ENCODE assay signal across 1 cellular context in the genomic region with DNA sequence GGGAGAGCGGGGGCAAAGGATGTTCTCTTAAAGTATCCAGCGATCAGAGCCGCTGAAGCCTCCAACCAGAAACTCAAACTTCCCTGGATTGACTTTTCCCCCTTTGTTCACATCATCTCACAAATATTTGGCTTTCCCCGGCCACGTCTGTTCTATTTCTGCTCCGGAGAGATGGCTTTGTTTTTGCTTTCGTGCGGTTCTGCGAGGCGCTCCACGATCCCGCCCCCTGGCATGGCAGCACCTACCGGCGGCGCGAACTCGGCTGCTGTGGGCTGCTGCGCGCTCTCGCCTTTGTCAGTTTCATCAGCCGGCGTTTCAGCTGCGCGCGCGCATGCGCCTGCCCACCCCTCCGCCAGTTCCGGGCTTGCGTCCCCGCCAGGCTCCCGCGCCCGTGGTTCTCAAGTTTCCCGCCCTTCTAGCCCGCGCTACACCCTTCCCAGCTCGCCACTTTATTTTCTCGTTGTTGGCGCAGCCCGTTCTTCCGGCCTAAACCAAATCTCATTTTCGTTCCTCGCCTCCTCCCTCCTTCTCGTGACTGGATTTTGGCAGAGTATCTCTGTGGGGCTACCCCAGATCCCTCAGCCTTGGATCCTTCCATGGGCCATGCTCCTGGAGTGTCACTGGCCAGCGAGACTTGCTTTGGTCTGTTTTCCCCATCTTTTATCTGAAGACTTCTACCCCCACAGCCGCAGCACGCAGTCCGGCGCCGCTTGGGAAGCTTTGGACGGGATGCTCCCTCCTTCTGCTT.
TF ChIP-seq lines count a peak whose summit lies in the region.

No MANE protein-coding gene starts in this region.

TF ChIP-seq in HepG2, 621 proteins besides CTCF, POLR2A, EP300 and RAD21 (continued from another document and continues in another):
- 0 out of 2 replicates have a peak, but pooled peaks have one; percentile 2 for TF ChIP-seq HNF1B (CRISPR knock-in tag; IDR thresholded peaks at IDR 0.05)
- TF ChIP-seq RBM39 (IDR thresholded peaks at IDR 0.05; ENCODE audit: low read depth, low read length, poor library complexity, severe bottlenecking), result peak; percentile 72
- TF ChIP-seq, protein P1, sequence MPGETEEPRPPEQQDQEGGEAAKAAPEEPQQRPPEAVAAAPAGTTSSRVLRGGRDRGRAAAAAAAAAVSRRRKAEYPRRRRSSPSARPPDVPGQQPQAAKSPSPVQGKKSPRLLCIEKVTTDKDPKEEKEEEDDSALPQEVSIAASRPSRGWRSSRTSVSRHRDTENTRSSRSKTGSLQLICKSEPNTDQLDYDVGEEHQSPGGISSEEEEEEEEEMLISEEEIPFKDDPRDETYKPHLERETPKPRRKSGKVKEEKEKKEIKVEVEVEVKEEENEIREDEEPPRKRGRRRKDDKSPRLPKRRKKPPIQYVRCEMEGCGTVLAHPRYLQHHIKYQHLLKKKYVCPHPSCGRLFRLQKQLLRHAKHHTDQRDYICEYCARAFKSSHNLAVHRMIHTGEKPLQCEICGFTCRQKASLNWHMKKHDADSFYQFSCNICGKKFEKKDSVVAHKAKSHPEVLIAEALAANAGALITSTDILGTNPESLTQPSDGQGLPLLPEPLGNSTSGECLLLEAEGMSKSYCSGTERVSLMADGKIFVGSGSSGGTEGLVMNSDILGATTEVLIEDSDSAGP (CRISPR knock-in tag; IDR thresholded peaks at IDR 0.05; ENCODE audit: borderline replicate concordance), result peak; percentile 31; the same call in 1 of the 2 replicates
- TF ChIP-seq MLLT10 (CRISPR knock-in tag; IDR thresholded peaks at IDR 0.05), result no peak
- TF ChIP-seq EZH2 (conservative IDR thresholded peaks at IDR 0.05; ENCODE audit: low read depth, low read length), result no peak; the same call in 1 of the 2 replicates
- TF ChIP-seq ZNF605 (CRISPR knock-in tag; IDR thresholded peaks at IDR 0.05), result no peak
- TF ChIP-seq, protein P2, sequence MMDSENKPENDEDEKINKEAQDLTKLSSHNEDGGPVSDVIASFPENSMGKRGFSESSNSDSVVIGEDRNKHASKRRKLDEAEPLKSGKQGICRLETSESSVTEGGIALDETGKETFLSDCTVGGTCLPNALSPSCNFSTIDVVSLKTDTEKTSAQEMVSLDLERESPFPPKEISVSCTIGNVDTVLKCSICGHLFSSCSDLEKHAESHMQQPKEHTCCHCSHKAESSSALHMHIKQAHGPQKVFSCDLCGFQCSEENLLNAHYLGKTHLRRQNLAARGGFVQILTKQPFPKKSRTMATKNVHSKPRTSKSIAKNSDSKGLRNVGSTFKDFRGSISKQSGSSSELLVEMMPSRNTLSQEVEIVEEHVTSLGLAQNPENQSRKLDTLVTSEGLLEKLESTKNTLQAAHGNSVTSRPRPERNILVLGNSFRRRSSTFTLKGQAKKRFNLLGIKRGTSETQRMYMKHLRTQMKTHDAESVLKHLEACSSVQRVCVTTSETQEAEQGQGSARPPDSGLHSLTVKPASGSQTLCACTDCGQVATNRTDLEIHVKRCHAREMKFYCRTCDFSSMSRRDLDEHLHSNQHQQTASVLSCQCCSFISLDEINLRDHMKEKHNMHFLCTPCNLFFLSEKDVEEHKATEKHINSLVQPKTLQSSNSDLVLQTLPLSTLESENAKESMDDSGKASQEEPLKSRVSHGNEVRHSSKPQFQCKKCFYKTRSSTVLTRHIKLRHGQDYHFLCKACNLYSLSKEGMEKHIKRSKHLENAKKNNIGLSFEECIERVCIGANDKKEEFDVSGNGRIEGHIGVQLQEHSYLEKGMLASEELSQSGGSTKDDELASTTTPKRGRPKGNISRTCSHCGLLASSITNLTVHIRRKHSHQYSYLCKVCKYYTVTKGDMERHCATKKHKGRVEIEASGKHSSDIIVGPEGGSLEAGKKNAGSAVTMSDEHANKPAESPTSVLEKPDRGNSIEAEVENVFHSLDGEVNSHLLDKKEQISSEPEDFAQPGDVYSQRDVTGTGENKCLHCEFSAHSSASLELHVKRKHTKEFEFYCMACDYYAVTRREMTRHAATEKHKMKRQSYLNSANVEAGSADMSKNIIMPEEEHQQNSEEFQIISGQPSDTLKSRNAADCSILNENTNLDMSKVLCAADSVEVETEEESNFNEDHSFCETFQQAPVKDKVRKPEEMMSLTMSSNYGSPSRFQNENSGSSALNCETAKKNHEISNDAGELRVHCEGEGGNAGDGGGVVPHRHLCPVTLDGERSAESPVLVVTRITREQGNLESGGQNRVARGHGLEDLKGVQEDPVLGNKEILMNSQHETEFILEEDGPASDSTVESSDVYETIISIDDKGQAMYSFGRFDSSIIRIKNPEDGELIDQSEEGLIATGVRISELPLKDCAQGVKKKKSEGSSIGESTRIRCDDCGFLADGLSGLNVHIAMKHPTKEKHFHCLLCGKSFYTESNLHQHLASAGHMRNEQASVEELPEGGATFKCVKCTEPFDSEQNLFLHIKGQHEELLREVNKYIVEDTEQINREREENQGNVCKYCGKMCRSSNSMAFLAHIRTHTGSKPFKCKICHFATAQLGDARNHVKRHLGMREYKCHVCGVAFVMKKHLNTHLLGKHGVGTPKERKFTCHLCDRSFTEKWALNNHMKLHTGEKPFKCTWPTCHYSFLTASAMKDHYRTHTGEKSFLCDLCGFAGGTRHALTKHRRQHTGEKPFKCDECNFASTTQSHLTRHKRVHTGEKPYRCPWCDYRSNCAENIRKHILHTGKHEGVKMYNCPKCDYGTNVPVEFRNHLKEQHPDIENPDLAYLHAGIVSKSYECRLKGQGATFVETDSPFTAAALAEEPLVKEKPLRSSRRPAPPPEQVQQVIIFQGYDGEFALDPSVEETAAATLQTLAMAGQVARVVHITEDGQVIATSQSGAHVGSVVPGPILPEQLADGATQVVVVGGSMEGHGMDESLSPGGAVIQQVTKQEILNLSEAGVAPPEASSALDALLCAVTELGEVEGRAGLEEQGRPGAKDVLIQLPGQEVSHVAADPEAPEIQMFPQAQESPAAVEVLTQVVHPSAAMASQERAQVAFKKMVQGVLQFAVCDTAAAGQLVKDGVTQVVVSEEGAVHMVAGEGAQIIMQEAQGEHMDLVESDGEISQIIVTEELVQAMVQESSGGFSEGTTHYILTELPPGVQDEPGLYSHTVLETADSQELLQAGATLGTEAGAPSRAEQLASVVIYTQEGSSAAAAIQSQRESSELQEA (CRISPR knock-in tag; IDR thresholded peaks at IDR 0.05; ENCODE audit: not compliant biosample characterization), result peak; percentile 32
- no peak for TF ChIP-seq ZNF143 (CRISPR knock-in tag; IDR thresholded peaks at IDR 0.05)
- TF ChIP-seq ZNF160 (CRISPR knock-in tag; IDR thresholded peaks at IDR 0.05), result no peak
- 0 out of 2 replicates have a peak, but pooled peaks have one; percentile 2 for TF ChIP-seq ZFY (CRISPR knock-in tag; IDR thresholded peaks at IDR 0.05)
- peak; percentile 13; the same call in 1 of the 2 replicates for TF ChIP-seq CEBPG (CRISPR knock-in tag; IDR thresholded peaks at IDR 0.05)
- TF ChIP-seq IRF9 (CRISPR knock-in tag; IDR thresholded peaks at IDR 0.05; ENCODE audit: borderline replicate concordance), result no peak
- TF ChIP-seq SALL2 (CRISPR knock-in tag; IDR thresholded peaks at IDR 0.05), result peak; percentile 43; the same call in 1 of the 2 replicates
- TF ChIP-seq, protein P3, sequence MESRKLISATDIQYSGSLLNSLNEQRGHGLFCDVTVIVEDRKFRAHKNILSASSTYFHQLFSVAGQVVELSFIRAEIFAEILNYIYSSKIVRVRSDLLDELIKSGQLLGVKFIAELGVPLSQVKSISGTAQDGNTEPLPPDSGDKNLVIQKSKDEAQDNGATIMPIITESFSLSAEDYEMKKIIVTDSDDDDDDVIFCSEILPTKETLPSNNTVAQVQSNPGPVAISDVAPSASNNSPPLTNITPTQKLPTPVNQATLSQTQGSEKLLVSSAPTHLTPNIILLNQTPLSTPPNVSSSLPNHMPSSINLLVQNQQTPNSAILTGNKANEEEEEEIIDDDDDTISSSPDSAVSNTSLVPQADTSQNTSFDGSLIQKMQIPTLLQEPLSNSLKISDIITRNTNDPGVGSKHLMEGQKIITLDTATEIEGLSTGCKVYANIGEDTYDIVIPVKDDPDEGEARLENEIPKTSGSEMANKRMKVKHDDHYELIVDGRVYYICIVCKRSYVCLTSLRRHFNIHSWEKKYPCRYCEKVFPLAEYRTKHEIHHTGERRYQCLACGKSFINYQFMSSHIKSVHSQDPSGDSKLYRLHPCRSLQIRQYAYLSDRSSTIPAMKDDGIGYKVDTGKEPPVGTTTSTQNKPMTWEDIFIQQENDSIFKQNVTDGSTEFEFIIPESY (CRISPR knock-in tag; IDR thresholded peaks at IDR 0.05), result 0 out of 2 replicates have a peak, but pooled peaks have one; percentile 15
- no peak for TF ChIP-seq KIAA2018 (CRISPR knock-in tag; IDR thresholded peaks at IDR 0.05; ENCODE audit: borderline replicate concordance)
